In genomic region chr5:83576341-83576740, GRCh38 we compare ENCODE assay signal across 13 cellular contexts.
"Had no signal": no experiment of that assay in that cellular context is flagged by ENCODE, and none has a peak within 500 bp of the region (broad histone marks: within the 10 kb centered on the region; RNA-seq: fewer than 3 reads in every experiment).

No MANE protein-coding gene starts in this region.

- H3K9me3 Mint-ChIP-seq: activated T-helper 1 cell treated with anti-CD3 and anti-CD28 coated beads, Interleukin-12 subunit alpha, Interleukin-12 subunit beta, Interleukin-2, Interleukin-4 antibody, amounts not matched to agents 30 ng/mL and 10 ng/mL and 1 ng/mL, durations not matched to agents 14 hours and 24 hours and 36 hours; stimulated activated naive CD8-positive, alpha-beta T cell treated with anti-CD3 and anti-CD28 coated beads, Interleukin-15, Interleukin-2, amounts not matched to agents 100 ng/mL and 50 ng/mL, for 24 hours had no signal

- H3K36me3 ChIP-seq: esophagus squamous epithelium had no signal

- H3K4me1 ChIP-seq: esophagus squamous epithelium, upper lobe of left lung had no signal

- H3K4me1 Mint-ChIP-seq: activated CD4-positive, alpha-beta T cell treated with anti-CD3 and anti-CD28 coated beads for 36 hours; nephron progenitor cell had no signal

- ATAC-seq: activated CD4-positive, alpha-beta T cell treated with anti-CD3 and anti-CD28 coated beads for 36 hours had no signal

- H3K4me3 Mint-ChIP-seq: activated CD4-positive, alpha-beta T cell treated with anti-CD3 and anti-CD28 coated beads for 36 hours; activated T-helper 1 cell treated with anti-CD3 and anti-CD28 coated beads, Interleukin-12 subunit alpha, Interleukin-12 subunit beta, Interleukin-2, Interleukin-4 antibody, amounts not matched to agents 30 ng/mL and 10 ng/mL and 1 ng/mL, durations not matched to agents 14 hours and 24 hours and 36 hours; nephron progenitor cell; stimulated activated naive CD8-positive, alpha-beta T cell treated with anti-CD3 and anti-CD28 coated beads, Interleukin-15, Interleukin-2, amounts not matched to agents 100 ng/mL and 50 ng/mL, for 24 hours had no signal

- H3K4me3 ChIP-seq: esophagus squamous epithelium, upper lobe of left lung had no signal

- DNase-seq: activated CD4-positive, alpha-beta T cell treated with anti-CD3 and anti-CD28 coated beads for 36 hours; activated naive CD4-positive, alpha-beta T cell treated with Interleukin-2 at 50 U/mL for 16 hours; cerebellar nuclear complex; esophagus squamous epithelium; foreskin melanocyte; head of caudate nucleus; islet precursor cell; nephron progenitor cell; stimulated activated CD4-positive, alpha-beta T cell treated with anti-CD3 and anti-CD28 coated beads, Interleukin-15, amount 100 ng/mL, for 24 hours; stimulated activated CD4-positive, alpha-beta T cell treated with anti-CD3 and anti-CD28 coated beads, Interleukin-4, amount 100 ng/mL, for 24 hours; upper lobe of left lung had no signal

- H3K27ac ChIP-seq: esophagus squamous epithelium, upper lobe of left lung had no signal

- H3K9me3 ChIP-seq: esophagus squamous epithelium, upper lobe of left lung had no signal

- H3K27ac Mint-ChIP-seq: activated CD4-positive, alpha-beta T cell treated with anti-CD3 and anti-CD28 coated beads for 36 hours; activated T-helper 1 cell treated with anti-CD3 and anti-CD28 coated beads, Interleukin-12 subunit alpha, Interleukin-12 subunit beta, Interleukin-2, Interleukin-4 antibody, amounts not matched to agents 30 ng/mL and 10 ng/mL and 1 ng/mL, durations not matched to agents 14 hours and 24 hours and 36 hours; nephron progenitor cell; stimulated activated naive CD8-positive, alpha-beta T cell treated with anti-CD3 and anti-CD28 coated beads, Interleukin-15, Interleukin-2, amounts not matched to agents 100 ng/mL and 50 ng/mL, for 24 hours had no signal

- H3K27me3 ChIP-seq: esophagus squamous epithelium, upper lobe of left lung had no signal
